10 cellular contexts compared by ENCODE assay signal in genomic region chr16:53664724-53665345, GRCh38. TPM values are rescaled to one million over a fixed set of nuclear protein-coding genes. Genes with fewer than 3 reads are reported as not detected.
DNase-seq lines count a peak whose midpoint lies in the region; ATAC-seq and TF ChIP-seq lines count a peak whose summit lies in the region.
"Had no signal": no experiment of that assay in that cellular context is flagged by ENCODE, and none has a peak within 500 bp of the region (broad histone marks: within the 10 kb centered on the region; RNA-seq: fewer than 3 reads in every experiment).

No MANE protein-coding gene starts in this region.

- peak overlapping the region; percentile 89 for H3K27ac ChIP-seq in SK-N-MC
- H3K27ac ChIP-seq: KMS-11 had no signal

- H3K9me3 ChIP-seq in SK-N-MC (ENCODE audit: low read depth, low read length) (no peaks in the 10 kb centered on the region), BE2C (no peaks in the 10 kb centered on the region)

- no peak for TF ChIP-seq CTCF in BE2C (IDR thresholded peaks at IDR 0.05; ENCODE audit: low read depth, low read length)

- no peak overlapping the region for H3K4me3 ChIP-seq in SK-N-MC
- H3K4me3 ChIP-seq in BE2C (ENCODE audit: low read depth, low read length): no peak overlapping the region

- H3K27me3 ChIP-seq in BE2C: no peaks in the 10 kb centered on the region

- peak; percentile 52 for ATAC-seq in GM21423 (IDR thresholded peaks at IDR 0.05; ENCODE audit: unreplicated experiment)

- no peaks in the 10 kb centered on the region for H3K4me1 ChIP-seq in BE2C

- no peak for TF ChIP-seq POLR2A in erythroblast (IDR thresholded peaks at IDR 0.05; ENCODE audit: low read length)

- H3K9ac ChIP-seq in SK-N-MC (ENCODE audit: insufficient read length): no peak overlapping the region
- H3K9ac ChIP-seq: KMS-11 had no signal

- DNase-seq in EL (peak; percentile 93), SK-N-MC (ENCODE audit: low read depth, low spot score) (no peak), medulla oblongata (ENCODE audit: extremely low spot score) (peak; percentile 3), erythroblast (lab: John Stamatoyannopoulos, UW) (no peak), BE2C (no peak), NCI-H2196 (lab: John Stamatoyannopoulos, UW; ENCODE audit: unreplicated experiment) (no peak), OCI-M1 (lab: John Stamatoyannopoulos, UW) (no peak)
- DNase-seq: amygdala had no signal

- no peaks in the 10 kb centered on the region for H3K36me3 ChIP-seq in SK-N-MC (ENCODE audit: insufficient read depth, low read length)
- no peaks in the 10 kb centered on the region for H3K36me3 ChIP-seq in BE2C

RNA-seq across cellular contexts. Expression of gene RPGRIP1L, which starts 38.8 kb away (rescaled TPM):
- 16.3 TPM for polyA plus RNA-seq in BE2C (2012; ENCODE audit: insufficient read depth, insufficient read length, low read depth)

RNA-seq across cellular contexts. Expression of gene FTO, which starts 39.1 kb away (rescaled TPM):
- 42.9 TPM for polyA plus RNA-seq in BE2C (2012; ENCODE audit: insufficient read depth, insufficient read length, low read depth)

Comparison
In these comparisons a context has a peak if more than half of its experiments do, and no peak if none do; other contexts are left out.
1. DNase-seq: peak in EL (single experiment) and medulla oblongata (single experiment); none in SK-N-MC (single experiment), erythroblast (0 of 2), BE2C (single experiment), NCI-H2196 (single experiment) and OCI-M1 (single experiment).